1 cellular context compared by ENCODE assay signal in the genomic region with DNA sequence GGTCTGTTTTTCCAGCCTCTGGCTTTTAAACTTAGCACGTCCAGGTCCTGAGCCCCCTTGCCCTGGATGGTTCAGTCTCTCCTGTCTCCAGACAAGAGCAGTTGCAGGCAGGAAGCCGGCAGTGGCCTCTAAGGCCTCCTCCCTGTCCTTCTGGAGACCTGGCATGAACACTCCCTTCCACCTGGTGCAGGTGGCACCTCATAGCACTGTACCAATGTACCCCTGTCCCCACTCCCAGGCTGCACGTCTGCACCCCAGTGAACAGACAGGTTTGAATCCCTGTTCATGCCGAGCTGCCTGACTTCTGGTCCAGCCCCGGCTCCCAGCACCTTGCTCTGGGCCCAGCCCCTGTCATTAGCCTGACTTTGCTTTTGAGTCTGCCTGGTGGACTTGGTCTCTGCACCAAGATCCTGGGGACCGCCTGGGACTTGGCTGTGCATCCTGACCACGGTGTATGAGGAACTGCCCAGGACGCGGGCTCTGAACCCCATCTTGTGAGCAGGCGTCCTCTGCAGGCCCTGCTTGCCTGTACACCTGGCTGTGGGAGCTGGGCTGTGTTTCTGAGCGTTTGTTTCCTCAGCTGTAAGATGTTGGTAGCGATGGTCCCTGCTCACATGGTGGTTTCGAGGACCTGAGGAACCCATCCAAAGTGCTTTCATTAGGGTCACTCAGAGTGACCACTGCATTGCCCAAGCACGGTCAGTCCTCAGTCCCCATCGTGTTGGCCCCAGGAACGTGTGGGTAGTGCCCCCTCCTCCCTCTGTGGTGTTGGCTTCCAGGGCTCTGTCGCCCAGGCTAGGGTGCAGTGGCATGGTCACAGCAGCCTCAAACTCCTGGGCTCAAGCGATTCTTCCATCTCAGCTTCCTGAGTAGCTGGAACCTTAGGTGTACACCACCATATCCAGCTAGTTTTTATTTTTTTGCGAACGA.
TF ChIP-seq lines count a peak whose summit lies in the region.

No MANE protein-coding gene starts in this region.

TF ChIP-seq in H1, 55 proteins besides CTCF, POLR2A, EP300 and RAD21:
- TF ChIP-seq, protein P1, sequence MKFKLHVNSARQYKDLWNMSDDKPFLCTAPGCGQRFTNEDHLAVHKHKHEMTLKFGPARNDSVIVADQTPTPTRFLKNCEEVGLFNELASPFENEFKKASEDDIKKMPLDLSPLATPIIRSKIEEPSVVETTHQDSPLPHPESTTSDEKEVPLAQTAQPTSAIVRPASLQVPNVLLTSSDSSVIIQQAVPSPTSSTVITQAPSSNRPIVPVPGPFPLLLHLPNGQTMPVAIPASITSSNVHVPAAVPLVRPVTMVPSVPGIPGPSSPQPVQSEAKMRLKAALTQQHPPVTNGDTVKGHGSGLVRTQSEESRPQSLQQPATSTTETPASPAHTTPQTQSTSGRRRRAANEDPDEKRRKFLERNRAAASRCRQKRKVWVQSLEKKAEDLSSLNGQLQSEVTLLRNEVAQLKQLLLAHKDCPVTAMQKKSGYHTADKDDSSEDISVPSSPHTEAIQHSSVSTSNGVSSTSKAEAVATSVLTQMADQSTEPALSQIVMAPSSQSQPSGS (IDR thresholded peaks at IDR 0.05; ENCODE audit: low read length) = no peak
- TF ChIP-seq CEBPB (IDR thresholded peaks at IDR 0.05; ENCODE audit: low read depth, low read length) = no peak
- no peak for TF ChIP-seq NANOG (IDR thresholded peaks at IDR 0.05; ENCODE audit: insufficient read depth, low read depth, low read length, poor library complexity, severe bottlenecking)
- no peak for TF ChIP-seq GTF2F1 (IDR thresholded peaks at IDR 0.05; ENCODE audit: borderline replicate concordance, low read depth, low read length)
- no peak for TF ChIP-seq KDM5A (IDR thresholded peaks at IDR 0.05; ENCODE audit: low read length)
